ENCODE assay signal across 22 cellular contexts in genomic region chr10:109695988-109696387, GRCh38.
DNase-seq lines count a peak whose midpoint lies in the region; ATAC-seq and TF ChIP-seq lines count a peak whose summit lies in the region.
"Had no signal": no experiment of that assay in that cellular context is flagged by ENCODE, and none has a peak within 500 bp of the region (broad histone marks: within the 10 kb centered on the region; RNA-seq: fewer than 3 reads in every experiment).

No MANE protein-coding gene starts in this region.

- H3K4me1 ChIP-seq in colonic mucosa (no peaks in the 10 kb centered on the region), mucosa of descending colon (ENCODE audit: low read depth) (peaks cover 38% of the 10 kb centered on the region), ovary (ENCODE audit: insufficient read depth) (no peaks in the 10 kb centered on the region)
- H3K4me1 ChIP-seq: BE2C, BLaER1 had no signal

- TF ChIP-seq CTCF in colonic mucosa (IDR thresholded peaks at IDR 0.05) (no peak), mucosa of descending colon (IDR thresholded peaks at IDR 0.05) (no peak), ovary (IDR thresholded peaks at IDR 0.05) (no peak)

- H3K9ac ChIP-seq in colonic mucosa (ENCODE audit: low read depth in 2 of 2, low read length in 2 of 2), result no peak overlapping the region
- H3K9ac ChIP-seq: BLaER1 had no signal

- ATAC-seq in mucosa of descending colon, result peak; percentile 53
- no peak for ATAC-seq in GM21825 (IDR thresholded peaks at IDR 0.05; ENCODE audit: unreplicated experiment)

- TF ChIP-seq POLR2A in ovary (IDR thresholded peaks at IDR 0.05), result no peak

- DNase-seq in colonic mucosa (no peak), mucosa of descending colon (no peak), OCI-M1 (lab: John Stamatoyannopoulos, UW) (no peak), ovary (no peak)
- DNase-seq: 8988T; ACHN; BE2C; C1 segment of cervical spinal cord; CD4-positive, alpha-beta memory T cell; CD4-positive, CD25-positive, alpha-beta regulatory T cell; CD8-positive, alpha-beta memory T cell; COR-L47; DMS 273 treated with DMSO at 0.1 percent for 48 hours; DMS153; DMS53; DMS79; DND-41; EL; GDM1 had no signal

- H3K27ac ChIP-seq in colonic mucosa (peak overlapping the region; percentile 65), ovary (no peak overlapping the region)
- H3K27ac ChIP-seq: BLaER1 had no signal

- intact Hi-C loops in colonic mucosa (cut with DNase I) (no loop called here), mucosa of descending colon (cut with DNase I, micrococcal nuclease) (no loop called here), ovary (cut with DNase I) (no loop called here)

- H3K36me3 ChIP-seq in colonic mucosa (no peaks in the 10 kb centered on the region), mucosa of descending colon (ENCODE audit: low read depth) (no peaks in the 10 kb centered on the region), ovary (no peaks in the 10 kb centered on the region)
- H3K36me3 ChIP-seq: BE2C, BLaER1 had no signal

- TF ChIP-seq EP300 in ovary (IDR thresholded peaks at IDR 0.05), result no peak

- no peak overlapping the region for H3K4me3 ChIP-seq in colonic mucosa
- H3K4me3 ChIP-seq in mucosa of descending colon, result no peak overlapping the region
- no peak overlapping the region for H3K4me3 ChIP-seq in ovary
- H3K4me3 ChIP-seq: BLaER1, GM12878 had no signal

- H3K27me3 ChIP-seq in colonic mucosa, result no peaks in the 10 kb centered on the region
- no peaks in the 10 kb centered on the region for H3K27me3 ChIP-seq in ovary
- H3K27me3 ChIP-seq: BE2C, BLaER1 had no signal

- H3K9me3 ChIP-seq in colonic mucosa, result no peaks in the 10 kb centered on the region
- H3K9me3 ChIP-seq in mucosa of descending colon, result no peaks in the 10 kb centered on the region
- no peaks in the 10 kb centered on the region for H3K9me3 ChIP-seq in ovary
- H3K9me3 ChIP-seq: BE2C had no signal
